2 cellular contexts compared by ENCODE assay signal in genomic region chr12:40692617-40693502, GRCh38.
TF ChIP-seq lines count a peak whose summit lies in the region.

No MANE protein-coding gene starts in this region.

TF ChIP-seq in GM23338, 12 proteins besides CTCF, POLR2A, EP300 and RAD21 (continued from another document):
- TF ChIP-seq POLR2AphosphoS5 (IDR thresholded peaks at IDR 0.05; ENCODE audit: low read depth) (no peak), JUNB (IDR thresholded peaks at IDR 0.05; ENCODE audit: unreplicated experiment) (no peak), ZNF462 (CRISPR knock-in tag; IDR thresholded peaks at IDR 0.05) (no peak), EZH2 (IDR thresholded peaks at IDR 0.05; ENCODE audit: low read depth, unreplicated experiment) (no peak), STAT1 (IDR thresholded peaks at IDR 0.05; ENCODE audit: unreplicated experiment) (no peak)
TF ChIP-seq in GM23338: peak in this region for 0.

TF ChIP-seq in SK-N-SH, 30 proteins besides CTCF, POLR2A, EP300 and RAD21 (continued from another document):
- TF ChIP-seq MXI1 (IDR thresholded peaks at IDR 0.05; ENCODE audit: low read depth, low read length): peak; percentile 14; the same call in 1 of the 2 replicates
